Comparison of ENCODE assay signal across 27 cellular contexts in genomic region chr11:43164831-43165230, GRCh38.
"Had no signal": no experiment of that assay in that cellular context is flagged by ENCODE, and none has a peak within 500 bp of the region (broad histone marks: within the 10 kb centered on the region; RNA-seq: fewer than 3 reads in every experiment).

No MANE protein-coding gene starts in this region.

- H3K27ac Mint-ChIP-seq: stimulated activated effector memory CD8-positive, alpha-beta T cell treated with anti-CD3 and anti-CD28 coated beads, Interleukin-12 subunit alpha, Interleukin-12 subunit beta, amount 100 ng/mL, for 72 hours; stimulated activated memory B cell treated with anti-CD40 and anti-IgM and Interleukin-4, amounts not matched to agents 10 μg/mL and 1 μg/mL and 100 μg/mL, for 72 hours; stimulated activated naive B cell treated with anti-CD40 and anti-IgM and Interleukin-4, amounts not matched to agents 10 μg/mL and 1 μg/mL and 100 μg/mL, for 72 hours; stimulated activated naive CD8-positive, alpha-beta T cell treated with anti-CD3 and anti-CD28 coated beads, Interleukin-15, amount 100 ng/mL, for 72 hours; stimulated activated naive CD8-positive, alpha-beta T cell treated with anti-CD3 and anti-CD28 coated beads, Interleukin-15, Interleukin-2, amounts not matched to agents 100 ng/mL and 50 ng/mL, for 24 hours; type B pancreatic cell had no signal

- H3K4me1 Mint-ChIP-seq: stimulated activated effector memory CD8-positive, alpha-beta T cell treated with anti-CD3 and anti-CD28 coated beads, Interleukin-12 subunit alpha, Interleukin-12 subunit beta, amount 100 ng/mL, for 72 hours; stimulated activated memory B cell treated with anti-CD40 and anti-IgM and Interleukin-4, amounts not matched to agents 10 μg/mL and 1 μg/mL and 100 μg/mL, for 72 hours; stimulated activated naive B cell treated with anti-CD40 and anti-IgM and Interleukin-4, amounts not matched to agents 10 μg/mL and 1 μg/mL and 100 μg/mL, for 72 hours; stimulated activated naive CD8-positive, alpha-beta T cell treated with anti-CD3 and anti-CD28 coated beads, Interleukin-15, amount 100 ng/mL, for 72 hours had no signal

- H3K4me3 Mint-ChIP-seq: stimulated activated effector memory CD8-positive, alpha-beta T cell treated with anti-CD3 and anti-CD28 coated beads, Interleukin-12 subunit alpha, Interleukin-12 subunit beta, amount 100 ng/mL, for 72 hours; stimulated activated memory B cell treated with anti-CD40 and anti-IgM and Interleukin-4, amounts not matched to agents 10 μg/mL and 1 μg/mL and 100 μg/mL, for 72 hours; stimulated activated naive B cell treated with anti-CD40 and anti-IgM and Interleukin-4, amounts not matched to agents 10 μg/mL and 1 μg/mL and 100 μg/mL, for 72 hours; stimulated activated naive CD8-positive, alpha-beta T cell treated with anti-CD3 and anti-CD28 coated beads, Interleukin-15, amount 100 ng/mL, for 72 hours; stimulated activated naive CD8-positive, alpha-beta T cell treated with anti-CD3 and anti-CD28 coated beads, Interleukin-15, Interleukin-2, amounts not matched to agents 100 ng/mL and 50 ng/mL, for 24 hours; type B pancreatic cell had no signal

- H3K27me3 Mint-ChIP-seq: stimulated activated memory B cell treated with anti-CD40 and anti-IgM and Interleukin-4, amounts not matched to agents 10 μg/mL and 1 μg/mL and 100 μg/mL, for 72 hours; stimulated activated naive B cell treated with anti-CD40 and anti-IgM and Interleukin-4, amounts not matched to agents 10 μg/mL and 1 μg/mL and 100 μg/mL, for 72 hours; stimulated activated naive CD8-positive, alpha-beta T cell treated with anti-CD3 and anti-CD28 coated beads, Interleukin-15, amount 100 ng/mL, for 72 hours; stimulated activated naive CD8-positive, alpha-beta T cell treated with anti-CD3 and anti-CD28 coated beads, Interleukin-15, Interleukin-2, amounts not matched to agents 100 ng/mL and 50 ng/mL, for 24 hours; type B pancreatic cell had no signal

- H3K27me3 ChIP-seq: stomach, suprapubic skin, testis, thyroid gland, tibial artery, tibial nerve, transverse colon, upper lobe of left lung, upper lobe of right lung, uterus, vagina had no signal

- H3K4me3 ChIP-seq: stomach, suprapubic skin, testis, thoracic aorta, thyroid gland, tibial artery, tibial nerve, transverse colon, upper lobe of left lung, upper lobe of right lung, uterus, vagina had no signal

- H3K27ac ChIP-seq: stomach, suprapubic skin, testis, thoracic aorta, thyroid gland, tibial artery, tibial nerve, transverse colon, upper lobe of left lung, upper lobe of right lung, uterus, vagina had no signal

- H3K9me3 ChIP-seq: suprapubic skin, testis, thoracic aorta, thyroid gland, tibial artery, tibial nerve, transverse colon, upper lobe of left lung, upper lobe of right lung, uterus, vagina had no signal

- H3K36me3 ChIP-seq: stomach, suprapubic skin, thoracic aorta, thyroid gland, tibial artery, tibial nerve, transverse colon, upper lobe of left lung, upper lobe of right lung, uterus, vagina had no signal

- DNase-seq: stimulated activated CD4-positive, alpha-beta T cell treated with anti-CD3 and anti-CD28 coated beads, Interleukin-2, amount 100 ng/mL, for 48 hours; stimulated activated CD4-positive, alpha-beta T cell treated with anti-CD3 and anti-CD28 coated beads, Interleukin-4, amount 100 ng/mL, for 1 hour; stimulated activated CD4-positive, alpha-beta T cell treated with anti-CD3 and anti-CD28 coated beads, Interleukin-4, amount 100 ng/mL, for 24 hours; stimulated activated CD4-positive, alpha-beta T cell treated with anti-CD3 and anti-CD28 coated beads, Interleukin-4, amount 100 ng/mL, for 4 hours; stimulated activated CD8-positive, alpha-beta memory T cell treated with anti-CD3 and anti-CD28 coated beads, Interleukin-4, amount 100 ng/mL, for 48 hours; stimulated activated naive B cell treated with anti-CD40 and anti-IgM and Interleukin-4, amounts not matched to agents 10 μg/mL and 1 μg/mL and 100 μg/mL, for 72 hours; stimulated activated naive CD4-positive, alpha-beta T cell; stimulated activated naive CD4-positive, alpha-beta T cell treated with Interleukin-2 at 50 U/mL for 16 hours; stimulated activated naive CD8-positive, alpha-beta T cell treated with anti-CD3 and anti-CD28 coated beads, Interleukin-15, amount 100 ng/mL, for 72 hours; stimulated activated naive CD8-positive, alpha-beta T cell treated with anti-CD3 and anti-CD28 coated beads, Interleukin-15, Interleukin-2, amounts not matched to agents 100 U/mL and 50 U/mL, for 24 hours; stomach; substantia nigra; testis; thyroid gland; tibial artery; transverse colon; upper lobe of left lung; upper lobe of right lung; uterus had no signal

- H3K36me3 Mint-ChIP-seq: stimulated activated effector memory CD8-positive, alpha-beta T cell treated with anti-CD3 and anti-CD28 coated beads, Interleukin-12 subunit alpha, Interleukin-12 subunit beta, amount 100 ng/mL, for 72 hours; stimulated activated memory B cell treated with anti-CD40 and anti-IgM and Interleukin-4, amounts not matched to agents 10 μg/mL and 1 μg/mL and 100 μg/mL, for 72 hours; stimulated activated naive B cell treated with anti-CD40 and anti-IgM and Interleukin-4, amounts not matched to agents 10 μg/mL and 1 μg/mL and 100 μg/mL, for 72 hours; type B pancreatic cell had no signal
